ENCODE assay signal across 20 cellular contexts in genomic region chr18:36849288-36850011, GRCh38. TPM values are rescaled to one million over a fixed set of nuclear protein-coding genes. Genes with fewer than 3 reads are reported as not detected.
A peak's percentile ranks its signal among the peaks of the same experiment; 100 is the strongest.
DNase-seq lines count a peak whose midpoint lies in the region; ATAC-seq, FAIRE-seq and TF ChIP-seq lines count a peak whose summit lies in the region.
"Had no signal": no experiment of that assay in that cellular context is flagged by ENCODE, and none has a peak within 500 bp of the region (broad histone marks: within the 10 kb centered on the region; RNA-seq: fewer than 3 reads in every experiment).

No MANE protein-coding gene starts in this region.

- dilution Hi-C loops in IMR-90 (cut with HindIII; ENCODE audit: low sequenced_read_pairs, unreplicated experiment), result no loop called here

- POLR2A ChIA-PET in IMR-90 (lab: Charles Lee; ENCODE audit: unreplicated experiment), result no interaction called here
- POLR2A ChIA-PET in K562 (lab: Yijun Ruan, JAX), result no interaction called here

- peaks cover 18% of the 10 kb centered on the region for H3K4me1 ChIP-seq in ACC112 (ENCODE audit: control insufficient read depth, insufficient read depth, low read length, unreplicated experiment)
- H3K4me1 ChIP-seq in IMR-90 (ENCODE audit: control insufficient read depth, insufficient read depth, low read length), result no peaks in the 10 kb centered on the region; the same call in 1 of the 2 replicates
- peaks cover 0 to 3% of the 10 kb centered on the region in 2 experiments; a peak in 2 of 5 replicates for H3K4me1 ChIP-seq in K562 (replicated peaks in 1 of 2; ENCODE audit: control insufficient read depth in 2 of 2, insufficient read depth in 2 of 2, low read length in 2 of 2)
- no peaks in the 10 kb centered on the region for H3K4me1 ChIP-seq in gastroesophageal sphincter
- H3K4me1 ChIP-seq: parathyroid adenoma had no signal

- H3K4me2 ChIP-seq in IMR-90 (ENCODE audit: low read depth, low read length) (no peak overlapping the region), K562 (ENCODE audit: insufficient read depth, low read length) (no peak overlapping the region)

- H3K4me3 ChIP-seq in ACC112 (ENCODE audit: low read depth, low read length) (no peak overlapping the region), IMR-90 (ENCODE audit: insufficient read depth, low read depth, low read length) (no peak overlapping the region), K562 (no peak overlapping the region), gastroesophageal sphincter (no peak overlapping the region)

- TF ChIP-seq EP300 in K562 (IDR thresholded peaks at IDR 0.05; ENCODE audit: low read length) (no peak), gastroesophageal sphincter (IDR thresholded peaks at IDR 0.05) (no peak)

- H4K20me1 ChIP-seq in IMR-90 (ENCODE audit: insufficient read depth, low read length) (no peaks in the 10 kb centered on the region), K562 (replicated peaks; ENCODE audit: control insufficient read depth, insufficient read depth, low read length) (no peaks in the 10 kb centered on the region)

- no peak for FAIRE-seq in K562 (lab: Jason Lieb, UNC)

- no peak overlapping the region for H4K8ac ChIP-seq in IMR-90 (ENCODE audit: low read depth in 2 of 2, low read length in 2 of 2)

- peaks cover 10% of the 10 kb centered on the region for H3K36me3 ChIP-seq in ACC112 (ENCODE audit: insufficient read depth, low read length)
- 0 out of 2 replicates have a peak, but pooled peaks cover 2% of the 10 kb centered on the region for H3K36me3 ChIP-seq in IMR-90 (ENCODE audit: control insufficient read depth, insufficient read depth, low read length)
- no peaks in the 10 kb centered on the region for H3K36me3 ChIP-seq in K562 (ENCODE audit: control insufficient read depth, insufficient read depth, low read length)
- H3K36me3 ChIP-seq in gastroesophageal sphincter, result peaks cover 0 to 9% of the 10 kb centered on the region in 2 donors

- H3K18ac ChIP-seq in IMR-90 (ENCODE audit: low read depth, low read length), result no peak overlapping the region

- peak; percentile 75 for DNase-seq in IMR-90
- DNase-seq in K562 (ENCODE audit: extremely low read depth in 1 of 4, low spot score in 3 of 4), result no peak
- DNase-seq in iris pigment epithelial cell (ENCODE audit: low read depth), result peak; percentile 92
- DNase-seq: activated CD4-positive, alpha-beta T cell treated with anti-CD3 and anti-CD28 coated beads, Interleukin-2, amount 10 ng/mL, durations not matched to agents 7 days and 5 days; amygdala; CD4-positive, alpha-beta memory T cell; cerebellar nuclear complex; foreskin melanocyte; mesendoderm; natural killer cell; NCI-H526 treated with DMSO at 0.1 percent for 48 hours; stimulated activated CD4-positive, alpha-beta T cell treated with anti-CD3 and anti-CD28 coated beads, Interleukin-2, amount 100 ng/mL, for 24 hours; T-cell had no signal

- ATAC-seq in IMR-90 (ENCODE audit: low read depth) (peak; percentile 53), K562 (no peak), GM18867 (IDR thresholded peaks at IDR 0.05; ENCODE audit: unreplicated experiment) (no peak), gastroesophageal sphincter (no peak), HG03457 (IDR thresholded peaks at IDR 0.05; ENCODE audit: unreplicated experiment) (no peak), HG03565 (IDR thresholded peaks at IDR 0.05; ENCODE audit: unreplicated experiment) (no peak)
- ATAC-seq: natural killer cell, Right ventricle myocardium inferior, T-cell had no signal

- TF ChIP-seq CTCF in IMR-90 (conservative IDR thresholded peaks at IDR 0.05; ENCODE audit: low read depth, low read length), result no peak
- TF ChIP-seq CTCF in K562 (IDR thresholded peaks at IDR 0.05 in 2 of 3, conservative IDR thresholded peaks at IDR 0.05 in 1 of 3; ENCODE audit: insufficient read depth in 2 of 3, low read depth in 1 of 3, low read length in 3 of 3), result no peak
- no peak for TF ChIP-seq CTCF in gastroesophageal sphincter (IDR thresholded peaks at IDR 0.05)

- H3K27ac ChIP-seq in ACC112 (ENCODE audit: low read depth, low read length) (0 out of 2 replicates have a peak overlapping the region, but pooled peaks have one; percentile 13), IMR-90 (ENCODE audit: insufficient read depth, low read length) (no peak overlapping the region), K562 (ENCODE audit: extremely low read depth, low read depth, low read length) (no peak overlapping the region), gastroesophageal sphincter (no peak overlapping the region)
- H3K27ac ChIP-seq: parathyroid adenoma had no signal

- H3K79me2 ChIP-seq in ACC112 (ENCODE audit: control insufficient read depth, insufficient read depth, low read length, unreplicated experiment) (no peaks in the 10 kb centered on the region), K562 (ENCODE audit: control insufficient read depth, insufficient read depth, low read length) (no peaks in the 10 kb centered on the region)
- H3K79me2 ChIP-seq: parathyroid adenoma had no signal

- in situ Hi-C loops in IMR-90 (cut with MboI; ENCODE audit: low sequenced_read_pairs) (no loop called here), K562 (cut with MboI) (no loop called here)

- H2BK120ac ChIP-seq in IMR-90 (ENCODE audit: low read depth, low read length), result no peak overlapping the region

- no peaks in the 10 kb centered on the region for H3K27me3 ChIP-seq in ACC112 (ENCODE audit: insufficient read depth, low read length)
- no peaks in the 10 kb centered on the region for H3K27me3 ChIP-seq in IMR-90 (ENCODE audit: control insufficient read depth, insufficient read depth, low read length)
- no peaks in the 10 kb centered on the region for H3K27me3 ChIP-seq in K562 (ENCODE audit: control insufficient read depth in 2 of 2, insufficient read depth in 2 of 2, low read length in 2 of 2)
- H3K27me3 ChIP-seq in gastroesophageal sphincter, result no peaks in the 10 kb centered on the region

- H2BK5ac ChIP-seq in IMR-90 (ENCODE audit: low read depth, low read length, poor library complexity, severe bottlenecking), result no peak overlapping the region

- CTCF ChIA-PET in IMR-90 (lab: Yijun Ruan, JAX), result interaction anchor here (1.3 kb wide), 1 partner anchor 93 kb away, joined by 3 read pairs; no protein-coding TSS in a partner anchor
- CTCF ChIA-PET in K562 (lab: Yijun Ruan, JAX; ENCODE audit: low intra/inter-chr PET ratio), result no interaction called here

- H2BK15ac ChIP-seq in IMR-90 (ENCODE audit: low read depth, low read length), result no peak overlapping the region

- no peak overlapping the region for H4K91ac ChIP-seq in IMR-90 (ENCODE audit: insufficient read depth, low read depth, low read length)

- no peak overlapping the region for H3K4ac ChIP-seq in IMR-90 (ENCODE audit: low read depth, low read length)

- H2AK9ac ChIP-seq in IMR-90 (replicated peaks; ENCODE audit: low read depth, low read length, poor library complexity), result no peak overlapping the region

- no peak overlapping the region for H3K14ac ChIP-seq in IMR-90 (replicated peaks; ENCODE audit: low read depth, low read length)

- intact Hi-C loops in IMR-90 (cut with micrococcal nuclease), result no loop called here
- intact Hi-C loops in K562 (cut with micrococcal nuclease), result no loop called here

- peaks cover 0 to 4% of the 10 kb centered on the region in 2 experiments; a peak in 2 of 4 replicates for H3K79me1 ChIP-seq in IMR-90 (ENCODE audit: low read depth in 1 of 2, low read length in 2 of 2)

- no TSS peak for BruUV-seq in IMR-90 (replicated peaks; lab: Mats Ljungman, UMichigan)
- BruUV-seq in K562 (replicated peaks; lab: Mats Ljungman, UMichigan), result no TSS peak

- H3K23ac ChIP-seq in IMR-90 (ENCODE audit: low read depth, low read length), result no peak overlapping the region

- no peak overlapping the region for H2BK20ac ChIP-seq in IMR-90 (ENCODE audit: low read depth, low read length)

- TF ChIP-seq POLR2A in IMR-90 (IDR thresholded peaks at IDR 0.05; ENCODE audit: low read depth, low read length) (no peak), K562 (conservative IDR thresholded peaks at IDR 0.05) (no peak), gastroesophageal sphincter (IDR thresholded peaks at IDR 0.05) (no peak)

- no peak overlapping the region for H3K56ac ChIP-seq in IMR-90 (ENCODE audit: extremely low read depth, insufficient read depth, low read length)

- H3K9me1 ChIP-seq in IMR-90 (ENCODE audit: insufficient read depth, low read length) (no peaks in the 10 kb centered on the region), K562 (ENCODE audit: control insufficient read depth, insufficient read depth, low read length) (no peaks in the 10 kb centered on the region)

- TF ChIP-seq RAD21 in IMR-90 (IDR thresholded peaks at IDR 0.05; ENCODE audit: low read length) (no peak), K562 (CRISPR knock-in tag; conservative IDR thresholded peaks at IDR 0.05 in 1 of 2, IDR thresholded peaks at IDR 0.05 in 1 of 2) (no peak)

- H3K9ac ChIP-seq in IMR-90 (ENCODE audit: low read depth, low read length), result no peak overlapping the region
- no peak overlapping the region for H3K9ac ChIP-seq in K562 (ENCODE audit: insufficient read depth in 1 of 2, low read depth in 2 of 2, low read length in 2 of 2)
- H3K9ac ChIP-seq: parathyroid adenoma had no signal

- H2AFZ ChIP-seq in ACC112 (ENCODE audit: low read length, unreplicated experiment) (no peak overlapping the region), IMR-90 (replicated peaks; ENCODE audit: low read length, poor library complexity) (no peak overlapping the region), K562 (ENCODE audit: low read depth, low read length) (no peak overlapping the region)
- H2AFZ ChIP-seq: parathyroid adenoma had no signal

- H3K9me3 ChIP-seq in IMR-90 (ENCODE audit: control insufficient read depth, insufficient read depth, low read length), result no peaks in the 10 kb centered on the region
- no peaks in the 10 kb centered on the region for H3K9me3 ChIP-seq in K562 (replicated peaks; ENCODE audit: control insufficient read depth, insufficient read depth, low read depth, low read length)
- peaks cover 0 to 7% (median 0%) of the 10 kb centered on the region in 3 donors for H3K9me3 ChIP-seq in gastroesophageal sphincter

- WGBS in IMR-90 (ENCODE audit: extremely low coverage in 2 of 2, insufficient read length in 1 of 2), 2 experiments, result no CpG with 5 or more reads among the region's 2 CpGs
- 86% methylated on average over 2 of the region's 2 CpGs for WGBS in K562 (ENCODE audit: insufficient coverage, low coverage, missing lambda C conversion rate)
- 29 to 32% methylated on average over 2 of the region's 2 CpGs for WGBS in gastroesophageal sphincter (ENCODE audit: low coverage in 1 of 2), 2 donors

- H4K5ac ChIP-seq in IMR-90 (ENCODE audit: low read depth, low read length), result no peak overlapping the region

- no peak overlapping the region for H2AK5ac ChIP-seq in IMR-90 (ENCODE audit: low read depth, low read length)

RNA-seq across cellular contexts. Expression of gene KIAA1328, which starts 20.5 kb away (rescaled TPM):
- total RNA-seq in IMR-90 (2012; rRNA removed) (7.0 and 7.2 TPM in 2 replicates), K562 (2014; rRNA removed) (6.2 and 8.0 TPM in 2 replicates), K562 (2014; rRNA removed; fragmentation: Illumina TruSeq; extraction: Trizol) (8.6 and 10.1 TPM in 2 replicates), K562 (2015; rRNA removed; fragmentation: Illumina TruSeq; extraction: Trizol) (8.3 and 9.5 TPM in 2 replicates), K562 (2021) (6.0 and 7.8 TPM in 2 replicates), gastroesophageal sphincter (10 to 100 TPM; 11.3 to 26.1 (median 15.3) TPM)
- polyA plus RNA-seq in IMR-90 (2012; rRNA removed) (2.3 and 2.4 TPM in 2 replicates), K562 (2011; rRNA removed) (8.2 and 9.8 TPM in 2 replicates), K562 (2014; fragmentation: Illumina TruSeq; extraction: Trizol) (5.9 and 7.4 TPM in 2 replicates), K562 (2014; fragmentation: Nextera tagmentation; extraction: Ambion mirVana) (1 to 10 TPM; 4.8 to 5.1 TPM), K562 (2014; rRNA removed) (4.0 and 6.9 TPM in 2 replicates)
- polyA plus RNA-seq in IMR-90 (2012; cell fraction: cytosol; rRNA removed), result 0.57 and 1.0 TPM in 2 replicates
- 1.5 and 8.7 TPM in 2 replicates for polyA plus RNA-seq in IMR-90 (2012; cell fraction: nucleus; rRNA removed; ENCODE audit: low replicate concordance)
- 18.1 and 63.0 TPM in 2 replicates for total RNA-seq in K562 (2011; cell fraction: chromatin; rRNA removed; ENCODE audit: low replicate concordance)
- total RNA-seq in K562 (2011; cell fraction: nucleolus; rRNA removed), result 10.5 and 17.4 TPM in 2 replicates
- 28.2 and 36.1 TPM in 2 replicates for total RNA-seq in K562 (2011; cell fraction: nucleoplasm; rRNA removed)
- polyA plus RNA-seq in K562 (2011; cell fraction: cytosol; rRNA removed), result 1.9 and 4.9 TPM in 2 replicates
- 14.4 and 20.9 TPM in 2 replicates for polyA plus RNA-seq in K562 (2011; cell fraction: nucleus; rRNA removed)
- polyA plus RNA-seq in K562 (2012), result 3.7 and 3.9 TPM in 2 replicates
- polyA minus RNA-seq in K562 (2011; rRNA and poly(A)+ RNA removed), result 14.2 and 24.1 TPM in 2 replicates
- polyA minus RNA-seq in K562 (2011; cell fraction: cytosol; rRNA and poly(A)+ RNA removed), result 3.5 and 4.0 TPM in 2 replicates
- 13.6 and 29.0 TPM in 2 replicates for polyA minus RNA-seq in K562 (2011; cell fraction: nucleus; rRNA and poly(A)+ RNA removed)

RNA-seq across cellular contexts. Expression of gene TPGS2, which starts 20.6 kb away (rescaled TPM):
- total RNA-seq in IMR-90 (2012; rRNA removed), result 151 and 201 TPM in 2 replicates
- polyA plus RNA-seq in IMR-90 (2012; rRNA removed), result 272 and 294 TPM in 2 replicates
- polyA plus RNA-seq in IMR-90 (2012; cell fraction: cytosol; rRNA removed), result 136 and 173 TPM in 2 replicates
- 41.7 and 85.9 TPM in 2 replicates for polyA plus RNA-seq in IMR-90 (2012; cell fraction: nucleus; rRNA removed; ENCODE audit: low replicate concordance)
- total RNA-seq in K562 (2011; cell fraction: chromatin; rRNA removed; ENCODE audit: low replicate concordance), result 109 and 142 TPM in 2 replicates
- total RNA-seq in K562 (2011; cell fraction: nucleolus; rRNA removed), result 95.9 and 115 TPM in 2 replicates
- total RNA-seq in K562 (2011; cell fraction: nucleoplasm; rRNA removed), result 155 and 218 TPM in 2 replicates
- 108 and 111 TPM in 2 replicates for total RNA-seq in K562 (2014; rRNA removed)
- total RNA-seq in K562 (2014; rRNA removed; fragmentation: Illumina TruSeq; extraction: Trizol), result 116 and 125 TPM in 2 replicates
- 132 and 136 TPM in 2 replicates for total RNA-seq in K562 (2015; rRNA removed; fragmentation: Illumina TruSeq; extraction: Trizol)
- 148 and 152 TPM in 2 replicates for total RNA-seq in K562 (2021)
- 449 and 498 TPM in 2 replicates for polyA plus RNA-seq in K562 (2011; rRNA removed)
- 444 and 495 TPM in 2 replicates for polyA plus RNA-seq in K562 (2011; cell fraction: cytosol; rRNA removed)
- 172 and 219 TPM in 2 replicates for polyA plus RNA-seq in K562 (2011; cell fraction: nucleus; rRNA removed)
- polyA plus RNA-seq in K562 (2012), result 186 and 203 TPM in 2 replicates
- 229 and 274 TPM in 2 replicates for polyA plus RNA-seq in K562 (2014; fragmentation: Illumina TruSeq; extraction: Trizol)
- polyA plus RNA-seq in K562 (2014; fragmentation: Nextera tagmentation; extraction: Ambion mirVana), result 100 to 1,000 TPM in 1 of 2 experiments, 10 to 100 TPM in 1; 94.2 to 113 TPM
- 134 and 182 TPM in 2 replicates for polyA plus RNA-seq in K562 (2014; rRNA removed)
- polyA minus RNA-seq in K562 (2011; rRNA and poly(A)+ RNA removed), result 348 and 372 TPM in 2 replicates
- polyA minus RNA-seq in K562 (2011; cell fraction: cytosol; rRNA and poly(A)+ RNA removed), result 140 and 165 TPM in 2 replicates
- polyA minus RNA-seq in K562 (2011; cell fraction: nucleus; rRNA and poly(A)+ RNA removed), result 76.6 and 137 TPM in 2 replicates
- total RNA-seq in gastroesophageal sphincter, result 100 to 1,000 TPM in 1 of 4 donors, 10 to 100 TPM in 3; 56.8 to 226 (median 73.4) TPM

Comparison
In these comparisons a context has a peak if more than half of its experiments do, and no peak if none do; other contexts are left out.
1. DNase-seq: peak in IMR-90 (single experiment) and iris pigment epithelial cell (single experiment); none in K562 (0 of 4).